ENCODE assay signal across 19 cellular contexts in genomic region chr15:85517086-85517485, GRCh38.
DNase-seq lines count a peak whose midpoint lies in the region; ATAC-seq and TF ChIP-seq lines count a peak whose summit lies in the region.
"Had no signal": no experiment of that assay in that cellular context is flagged by ENCODE, and none has a peak within 500 bp of the region (broad histone marks: within the 10 kb centered on the region; RNA-seq: fewer than 3 reads in every experiment).

No MANE protein-coding gene starts in this region.

- no peak for TF ChIP-seq CTCF in HFFc6 (IDR thresholded peaks at IDR 0.05)

- H3K9me3 ChIP-seq in right cardiac atrium (ENCODE audit: control insufficient read depth, low read length), result no peaks in the 10 kb centered on the region
- H3K9me3 ChIP-seq: Caco-2 had no signal

- no peak overlapping the region for H2AK5ac ChIP-seq in mesendoderm (ENCODE audit: low read length)

- H3K36me3 Mint-ChIP-seq in activated T-helper 17 cell treated with anti-CD3 and anti-CD28 coated beads, Interleukin-2, amount 50 U/mL, for 72 hours (ENCODE audit: low read depth), result peaks cover 8% of the 10 kb centered on the region
- H3K36me3 Mint-ChIP-seq in HFFc6 (ENCODE audit: low read depth), result no peaks in the 10 kb centered on the region

- WGBS in right cardiac atrium, result 63% methylated on average over 1 of the region's 1 CpG
- WGBS in mesendoderm (ENCODE audit: extremely low coverage, insufficient coverage, low lambda C conversion rate), result 100% methylated on average over 1 of the region's 1 CpG

- H3K4me1 Mint-ChIP-seq in activated T-helper 17 cell treated with anti-CD3 and anti-CD28 coated beads, Interleukin-2, amount 50 U/mL, for 72 hours, result peaks cover 32% of the 10 kb centered on the region
- H3K4me1 Mint-ChIP-seq in HFFc6 (ENCODE audit: low read depth), result no peaks in the 10 kb centered on the region

- no peak overlapping the region for H3K4me3 ChIP-seq in right cardiac atrium (ENCODE audit: low read length)
- no peak overlapping the region for H3K4me3 ChIP-seq in mesendoderm (ENCODE audit: low read length)
- H3K4me3 ChIP-seq: PC-9 had no signal

- H3K23ac ChIP-seq in mesendoderm (ENCODE audit: low read length), result no peak overlapping the region

- no peak for DNase-seq in right cardiac atrium
- DNase-seq in Right ventricle myocardium superior, result no peak
- peak; percentile 76 for DNase-seq in mesendoderm
- DNase-seq in COLO829 (ENCODE audit: low spot score), result no peak
- DNase-seq in NCI-H345 (lab: John Stamatoyannopoulos, UW), result no peak
- DNase-seq in HFFc6, result no peak
- DNase-seq: Caco-2, DMS153, GOT3, Kasumi-1, NCI-H1417 treated with DMSO at 0.1 percent for 48 hours, NCI-H187, NCI-H510A, PC-9 had no signal

- H3K9me3 Mint-ChIP-seq in activated T-helper 17 cell treated with anti-CD3 and anti-CD28 coated beads, Interleukin-2, amount 50 U/mL, for 72 hours, result no peaks in the 10 kb centered on the region
- H3K9me3 Mint-ChIP-seq in HFFc6, result no peaks in the 10 kb centered on the region

- H2BK15ac ChIP-seq in mesendoderm (replicated peaks; ENCODE audit: low read depth), result no peak overlapping the region

- H4K8ac ChIP-seq in mesendoderm (ENCODE audit: low read depth, low read length), result no peak overlapping the region

- no peak overlapping the region for H4K5ac ChIP-seq in mesendoderm (ENCODE audit: low read length)

- H3K56ac ChIP-seq in mesendoderm (ENCODE audit: low read length), result no peak overlapping the region

- H3K27me3 ChIP-seq in right cardiac atrium (ENCODE audit: control insufficient read depth, insufficient read depth), result no peaks in the 10 kb centered on the region
- no peaks in the 10 kb centered on the region for H3K27me3 ChIP-seq in mesendoderm (ENCODE audit: insufficient read depth, low read length, poor library complexity)

- intact Hi-C loops in right cardiac atrium (cut with DNase I), result no loop called here
- intact Hi-C loops in Right ventricle myocardium superior (cut with DNase I), result no loop called here

- no peak overlapping the region for H2BK5ac ChIP-seq in mesendoderm (ENCODE audit: low read length)

- ATAC-seq in right cardiac atrium (no peak), Right ventricle myocardium superior (ENCODE audit: poor library complexity) (no peak)
- no peak for ATAC-seq in activated T-helper 17 cell treated with anti-CD3 and anti-CD28 coated beads, Interleukin-2, amount 50 U/mL, for 72 hours (replicated peaks)
- ATAC-seq: HCT116, SK-N-SH treated with all-trans-retinoic acid at 6 μM for 48 hours had no signal

- no peak overlapping the region for H3K4ac ChIP-seq in mesendoderm (ENCODE audit: low read depth, low read length)

- peaks cover 13% of the 10 kb centered on the region for H3K79me1 ChIP-seq in mesendoderm (ENCODE audit: low read length)

- H3K79me2 ChIP-seq in mesendoderm (ENCODE audit: control insufficient read depth, insufficient read depth, low read length), result peaks cover 23% of the 10 kb centered on the region

- H3K27me3 Mint-ChIP-seq in activated T-helper 17 cell treated with anti-CD3 and anti-CD28 coated beads, Interleukin-2, amount 50 U/mL, for 72 hours, result no peaks in the 10 kb centered on the region
- no peaks in the 10 kb centered on the region; the same call in 1 of the 2 replicates for H3K27me3 Mint-ChIP-seq in HFFc6 (ENCODE audit: insufficient read depth)
- H3K27me3 Mint-ChIP-seq: B cell had no signal

- no peak overlapping the region for H3K9ac ChIP-seq in mesendoderm (ENCODE audit: low read length)

- H3K4me3 Mint-ChIP-seq in activated T-helper 17 cell treated with anti-CD3 and anti-CD28 coated beads, Interleukin-2, amount 50 U/mL, for 72 hours, result no peak overlapping the region
- H3K4me3 Mint-ChIP-seq in HFFc6, result no peak overlapping the region
- H3K4me3 Mint-ChIP-seq: B cell, CD14-positive monocyte had no signal

- peak overlapping the region; percentile 43 for H3K27ac Mint-ChIP-seq in activated T-helper 17 cell treated with anti-CD3 and anti-CD28 coated beads, Interleukin-2, amount 50 U/mL, for 72 hours
- no peak overlapping the region for H3K27ac Mint-ChIP-seq in HFFc6
- H3K27ac Mint-ChIP-seq: B cell had no signal

- H2BK120ac ChIP-seq in mesendoderm (ENCODE audit: low read depth, low read length), result no peak overlapping the region

- no peak overlapping the region for H3K4me2 ChIP-seq in mesendoderm (ENCODE audit: low read length)
- H3K4me2 ChIP-seq: PC-9 had no signal

- H3K18ac ChIP-seq in mesendoderm (ENCODE audit: low read length), result no peak overlapping the region

- peaks cover 3% of the 10 kb centered on the region for H3K4me1 ChIP-seq in right cardiac atrium (ENCODE audit: control insufficient read depth, insufficient read depth, low read length)
- peaks cover 18% of the 10 kb centered on the region for H3K4me1 ChIP-seq in mesendoderm (ENCODE audit: control insufficient read depth, low read depth, low read length)

- no peaks in the 10 kb centered on the region for H3K36me3 ChIP-seq in mesendoderm (ENCODE audit: control insufficient read depth, insufficient read depth, low read length)

- H3K27ac ChIP-seq in right cardiac atrium (ENCODE audit: low read length), result peak overlapping the region; percentile 37
- H3K27ac ChIP-seq in mesendoderm (ENCODE audit: low read depth, low read length), result no peak overlapping the region
- H3K27ac ChIP-seq: PC-9 had no signal
